16 cellular contexts compared by ENCODE assay signal in the genomic region with DNA sequence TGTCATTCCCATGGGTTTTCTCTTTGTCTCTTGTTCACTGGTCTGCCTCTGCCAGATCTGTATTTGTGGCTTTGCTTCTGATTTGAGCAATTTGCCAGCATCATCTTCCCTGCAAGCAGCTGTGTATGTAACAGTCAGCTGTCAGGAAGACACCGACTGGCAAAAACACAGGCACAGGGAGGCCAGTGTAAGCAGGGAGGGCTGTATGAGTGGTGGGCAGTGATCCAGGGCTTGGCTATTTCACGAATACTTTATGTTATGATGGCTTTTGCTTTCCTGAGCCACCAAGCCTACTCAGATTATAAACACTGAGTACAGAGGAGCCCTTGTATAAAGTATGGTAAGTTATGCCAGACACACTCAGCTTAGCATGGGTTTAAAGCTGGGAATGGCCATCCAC. TPM values are rescaled to one million over a fixed set of nuclear protein-coding genes. Genes with fewer than 3 reads are reported as not detected.
DNase-seq lines count a peak whose midpoint lies in the region; ATAC-seq and TF ChIP-seq lines count a peak whose summit lies in the region.
"Had no signal": no experiment of that assay in that cellular context is flagged by ENCODE, and none has a peak within 500 bp of the region (broad histone marks: within the 10 kb centered on the region; RNA-seq: fewer than 3 reads in every experiment).

No MANE protein-coding gene starts in this region.

- H3K27me3 Mint-ChIP-seq in osteocyte (ENCODE audit: unreplicated experiment), result no peaks in the 10 kb centered on the region

- no peak for TF ChIP-seq CTCF in osteocyte (IDR thresholded peaks at IDR 0.05)
- TF ChIP-seq CTCF in uterus (IDR thresholded peaks at IDR 0.05), result no peak

- no peaks in the 10 kb centered on the region for H3K4me1 Mint-ChIP-seq in osteocyte (ENCODE audit: unreplicated experiment)

- no peak for TF ChIP-seq POLR2A in uterus (IDR thresholded peaks at IDR 0.05)

- peaks cover 32% of the 10 kb centered on the region for H3K36me3 Mint-ChIP-seq in osteocyte (ENCODE audit: unreplicated experiment)

- H3K9me3 Mint-ChIP-seq in osteocyte (ENCODE audit: unreplicated experiment), result no peaks in the 10 kb centered on the region

- no peak overlapping the region for H3K27ac Mint-ChIP-seq in osteocyte (ENCODE audit: unreplicated experiment)

- H3K4me3 ChIP-seq in uterus, result no peak overlapping the region
- H3K4me3 ChIP-seq: GM23248, K562 had no signal

- H3K27me3 ChIP-seq in layer of hippocampus (ENCODE audit: control insufficient read depth, insufficient read depth, low read length) (no peaks in the 10 kb centered on the region), uterus (no peaks in the 10 kb centered on the region)

- no peaks in the 10 kb centered on the region for H3K4me1 ChIP-seq in uterus
- H3K4me1 ChIP-seq: Caco-2 had no signal

- ATAC-seq in HG02970 (IDR thresholded peaks at IDR 0.05; ENCODE audit: low FRiP score, unreplicated experiment) (no peak), HG03457 (IDR thresholded peaks at IDR 0.05; ENCODE audit: unreplicated experiment) (no peak)
- ATAC-seq: K562 had no signal

- H3K27ac ChIP-seq in cingulate gyrus (ENCODE audit: low read depth, low read length) (peak overlapping the region; percentile 87), layer of hippocampus (ENCODE audit: low read depth, low read length) (peak overlapping the region; percentile 66), uterus (no peak overlapping the region)
- H3K27ac ChIP-seq: C4-2B, GM23248, RWPE1 had no signal

- H3K4me3 Mint-ChIP-seq in osteocyte (ENCODE audit: unreplicated experiment), result no peak overlapping the region

- intact Hi-C loops in uterus (cut with DNase I; ENCODE audit: low total_unique reads), result no loop called here

- no peaks in the 10 kb centered on the region for H3K36me3 ChIP-seq in uterus

- DNase-seq in C1 segment of cervical spinal cord (lab: John Stamatoyannopoulos, UW) (peak in 8 of 14 donors; percentile 4 to 49 (median 32)), osteocyte (ENCODE audit: extremely low spot score, unreplicated experiment) (peak; percentile 34), NCI-H446 (lab: John Stamatoyannopoulos, UW) (no peak), uterus (no peak)
- DNase-seq: Caco-2, DMS53, GM23248, NCI-H1436 treated with DMSO at 0.1 percent for 48 hours, NCI-H345 had no signal

- H3K9me3 ChIP-seq in uterus, result no peaks in the 10 kb centered on the region
- H3K9me3 ChIP-seq: Caco-2 had no signal

RNA-seq across cellular contexts. Expression of a gene that starts 11.6 kb away (rescaled TPM):
- total RNA-seq in osteocyte (10.1 and 10.5 TPM in 2 replicates), uterus (10 to 100 TPM in 2 of 4 donors, 1 to 10 TPM in 1, not detected in 1; 9.8 to 23.9 (median 12.0) TPM)

Comparison
In these comparisons a context has a peak if more than half of its experiments do, and no peak if none do; other contexts are left out.
1. DNase-seq: peak in C1 segment of cervical spinal cord (8 of 14) and osteocyte (single experiment); none in NCI-H446 (0 of 2) and uterus (0 of 2).
2. H3K27ac ChIP-seq: peak in cingulate gyrus (single experiment) and layer of hippocampus (single experiment); none in uterus (0 of 2).